15 cellular contexts compared by ENCODE assay signal in the genomic region with DNA sequence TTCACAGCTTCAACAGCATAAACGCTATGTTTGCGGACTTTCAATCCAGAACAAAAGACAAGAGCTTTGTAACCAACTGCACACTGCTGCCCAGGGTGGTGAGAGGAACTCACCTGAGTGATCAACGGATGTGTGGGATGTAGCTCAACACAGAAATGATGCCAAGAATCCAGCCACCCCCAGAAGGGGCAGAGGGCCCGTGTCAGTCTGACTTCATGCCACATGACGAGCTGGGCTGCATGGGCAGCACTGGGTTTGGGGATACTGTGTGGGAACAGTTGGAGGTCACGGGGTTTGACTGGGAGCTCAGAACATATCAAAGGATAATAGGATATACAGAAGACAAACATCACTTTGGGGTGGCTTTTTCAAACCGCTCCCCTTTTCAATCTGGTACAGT.
DNase-seq lines count a peak whose midpoint lies in the region; ATAC-seq and TF ChIP-seq lines count a peak whose summit lies in the region.
"Had no signal": no experiment of that assay in that cellular context is flagged by ENCODE, and none has a peak within 500 bp of the region (broad histone marks: within the 10 kb centered on the region; RNA-seq: fewer than 3 reads in every experiment).

No MANE protein-coding gene starts in this region.

- TF ChIP-seq CTCF in heart left ventricle (IDR thresholded peaks at IDR 0.05), result no peak
- no peak for TF ChIP-seq CTCF in tibial nerve (IDR thresholded peaks at IDR 0.05)

- H3K27me3 Mint-ChIP-seq in naive thymus-derived CD4-positive, alpha-beta T cell, result no peaks in the 10 kb centered on the region
- H3K27me3 Mint-ChIP-seq: activated B cell treated with CpG ODN at 0.5 μM for 24 hours had no signal

- H3K4me2 ChIP-seq in mesendoderm (ENCODE audit: low read length), result no peak overlapping the region

- H3K79me1 ChIP-seq in mesendoderm (ENCODE audit: low read length), result no peaks in the 10 kb centered on the region

- peak overlapping the region in 8 of 9 donors; percentile 70 to 94 (median 84) for H3K27ac Mint-ChIP-seq in naive thymus-derived CD4-positive, alpha-beta T cell
- H3K27ac Mint-ChIP-seq: activated B cell treated with CpG ODN at 0.5 μM for 24 hours had no signal

- no peak overlapping the region for H3K18ac ChIP-seq in mesendoderm (ENCODE audit: low read length)

- intact Hi-C loops in heart left ventricle (cut with DNase I) (no loop called here), Right ventricle myocardium inferior (cut with DNase I) (no loop called here)
- intact Hi-C loops in naive thymus-derived CD4-positive, alpha-beta T cell (cut with micrococcal nuclease), result loop anchor here in 1 of 2 donors (2.0 to 10.0 kb wide), 2 partner anchors 14 to 430 kb away; a partner anchor contains a TSS

- no peak overlapping the region for H4K8ac ChIP-seq in mesendoderm (ENCODE audit: low read depth, low read length)

- peaks cover 0 to 2% (median 0%) of the 10 kb centered on the region in 11 donors for H3K9me3 Mint-ChIP-seq in naive thymus-derived CD4-positive, alpha-beta T cell
- H3K9me3 Mint-ChIP-seq: activated B cell treated with CpG ODN at 0.5 μM for 24 hours; activated T-cell treated with anti-CD3 and anti-CD28 coated beads, Interleukin-2, amount 50 U/mL, for 4 hours had no signal

- no peak overlapping the region for H4K5ac ChIP-seq in mesendoderm (ENCODE audit: low read length)

- no peak overlapping the region for H2BK120ac ChIP-seq in mesendoderm (ENCODE audit: low read depth, low read length)

- POLR2A ChIA-PET in naive thymus-derived CD4-positive, alpha-beta T cell (lab: Charles Lee), result no interaction called here

- H3K4me1 Mint-ChIP-seq in naive thymus-derived CD4-positive, alpha-beta T cell, result peaks cover 27 to 90% (median 80%) of the 10 kb centered on the region in 7 donors
- H3K4me1 Mint-ChIP-seq: activated B cell treated with CpG ODN at 0.5 μM for 24 hours had no signal

- H3K4me1 ChIP-seq in heart left ventricle, result peaks cover 0 to 72% (median 44%) of the 10 kb centered on the region in 12 donors
- H3K4me1 ChIP-seq in naive thymus-derived CD4-positive, alpha-beta T cell (ENCODE audit: control insufficient read depth in 2 of 2, insufficient read depth in 2 of 2, low read length in 2 of 2), result peaks cover 33 to 34% of the 10 kb centered on the region in 2 donors
- peaks cover 0 to 58% (median 26%) of the 10 kb centered on the region in 4 donors for H3K4me1 ChIP-seq in tibial nerve
- peaks cover 5% of the 10 kb centered on the region for H3K4me1 ChIP-seq in mesendoderm (ENCODE audit: control insufficient read depth, low read depth, low read length)

- no peak overlapping the region for H3K9ac ChIP-seq in mesendoderm (ENCODE audit: low read length)

- CTCF ChIA-PET in naive thymus-derived CD4-positive, alpha-beta T cell (lab: Charles Lee), result interaction anchor here (0.6 kb wide), 2 partner anchors 313 to 1005 kb away, joined by 3 read pairs; no protein-coding TSS in a partner anchor

- H3K23ac ChIP-seq in mesendoderm (ENCODE audit: low read length), result no peak overlapping the region

- WGBS in heart left ventricle, 4 donors, result 85 to 91% (median 88%) methylated on average over 7 of the region's 7 CpGs
- 73 to 92% (median 82%) methylated on average over 7 of the region's 7 CpGs for WGBS in adipose tissue, 3 donors
- WGBS in tibial nerve, 2 donors, result 78 to 79% methylated on average over 7 of the region's 7 CpGs
- no CpG with 5 or more reads among the region's 7 CpGs for WGBS in mesendoderm (ENCODE audit: extremely low coverage, insufficient coverage, low lambda C conversion rate)

- no peak overlapping the region for H3K56ac ChIP-seq in mesendoderm (ENCODE audit: low read length)

- H3K27me3 ChIP-seq in heart left ventricle (no peaks in the 10 kb centered on the region), tibial nerve (no peaks in the 10 kb centered on the region), mesendoderm (ENCODE audit: insufficient read depth, low read length, poor library complexity) (no peaks in the 10 kb centered on the region)
- no peaks in the 10 kb centered on the region for H3K27me3 ChIP-seq in naive thymus-derived CD4-positive, alpha-beta T cell (ENCODE audit: control insufficient read depth in 2 of 2, insufficient read depth in 2 of 2, low read length in 2 of 2)
- H3K27me3 ChIP-seq: body of pancreas had no signal

- no peak for TF ChIP-seq EP300 in tibial nerve (IDR thresholded peaks at IDR 0.05)

- ATAC-seq in heart left ventricle (no peak), Right ventricle myocardium inferior (no peak), GM18858 (IDR thresholded peaks at IDR 0.05; ENCODE audit: unreplicated experiment) (no peak)
- no peak for ATAC-seq in naive thymus-derived CD4-positive, alpha-beta T cell
- ATAC-seq: body of pancreas had no signal

- H3K79me2 ChIP-seq in mesendoderm (ENCODE audit: control insufficient read depth, insufficient read depth, low read length), result no peaks in the 10 kb centered on the region

- DNase-seq in heart left ventricle (no peak), Right ventricle myocardium inferior (ENCODE audit: missing footprints) (no peak), tibial nerve (ENCODE audit: low spot score in 2 of 2) (no peak), mesendoderm (no peak), NOMO-1 treated with DMSO at 0.1 percent for 48 hours (lab: John Stamatoyannopoulos, UW; ENCODE audit: unreplicated experiment) (no peak)
- DNase-seq in naive thymus-derived CD4-positive, alpha-beta T cell, result no peak
- DNase-seq: activated B cell treated with CpG ODN at 0.5 μM for 24 hours; activated T-cell treated with anti-CD3 and anti-CD28 coated beads, Interleukin-2, amount 50 U/mL, for 4 hours; body of pancreas; DND-41; MM.1S; NCI-H226; small intestine had no signal

- H2BK5ac ChIP-seq in mesendoderm (ENCODE audit: low read length), result no peak overlapping the region

- no peak overlapping the region for H3K4me3 ChIP-seq in heart left ventricle
- no peak overlapping the region for H3K4me3 ChIP-seq in naive thymus-derived CD4-positive, alpha-beta T cell (ENCODE audit: low read length)
- no peak overlapping the region for H3K4me3 ChIP-seq in tibial nerve
- H3K4me3 ChIP-seq in mesendoderm (ENCODE audit: low read length), result no peak overlapping the region
- H3K4me3 ChIP-seq: body of pancreas had no signal

- H2AK5ac ChIP-seq in mesendoderm (ENCODE audit: low read length), result no peak overlapping the region

- peak overlapping the region in 5 of 10 donors; percentile 38 to 66 (median 63) for H3K4me3 Mint-ChIP-seq in naive thymus-derived CD4-positive, alpha-beta T cell
- H3K4me3 Mint-ChIP-seq: activated B cell treated with CpG ODN at 0.5 μM for 24 hours had no signal

- H3K36me3 ChIP-seq in heart left ventricle (peaks cover 0 to 69% (median 24%) of the 10 kb centered on the region in 9 donors), tibial nerve (peaks cover 0 to 10% (median 0%) of the 10 kb centered on the region in 3 donors), mesendoderm (ENCODE audit: control insufficient read depth, insufficient read depth, low read length) (peaks cover 2% of the 10 kb centered on the region)
- H3K36me3 ChIP-seq in naive thymus-derived CD4-positive, alpha-beta T cell (ENCODE audit: control insufficient read depth in 2 of 3, insufficient read depth in 3 of 3, low read length in 3 of 3), result peaks cover 13 to 83% (median 57%) of the 10 kb centered on the region in 3 experiments

- H3K4ac ChIP-seq in mesendoderm (ENCODE audit: low read depth, low read length), result no peak overlapping the region

- TF ChIP-seq POLR2A in heart left ventricle (IDR thresholded peaks at IDR 0.05) (no peak), tibial nerve (IDR thresholded peaks at IDR 0.05) (no peak)

- no peak overlapping the region for H2BK15ac ChIP-seq in mesendoderm (replicated peaks; ENCODE audit: low read depth)

- peaks cover 24 to 77% (median 55%) of the 10 kb centered on the region in 5 donors for H3K36me3 Mint-ChIP-seq in naive thymus-derived CD4-positive, alpha-beta T cell

- H3K9me3 ChIP-seq in heart left ventricle (no peaks in the 10 kb centered on the region), tibial nerve (no peaks in the 10 kb centered on the region)
- no peaks in the 10 kb centered on the region for H3K9me3 ChIP-seq in naive thymus-derived CD4-positive, alpha-beta T cell (ENCODE audit: control insufficient read depth in 2 of 3, low read length in 3 of 3)
- H3K9me3 ChIP-seq: body of pancreas had no signal

- H3K27ac ChIP-seq in heart left ventricle, result peak overlapping the region; percentile 37 to 91 (median 80)
- peak overlapping the region; percentile 65 for H3K27ac ChIP-seq in adipose tissue (ENCODE audit: low read depth, low read length)
- no peak overlapping the region for H3K27ac ChIP-seq in naive thymus-derived CD4-positive, alpha-beta T cell (ENCODE audit: low read depth, low read length)
- H3K27ac ChIP-seq in tibial nerve, result peak overlapping the region in 3 of 4 donors; percentile 60 to 88 (median 65)
- H3K27ac ChIP-seq in mesendoderm (ENCODE audit: low read depth, low read length), result no peak overlapping the region

Comparison
In these comparisons a context has a peak if more than half of its experiments do, and no peak if none do; other contexts are left out.
1. H3K27ac ChIP-seq: peak in heart left ventricle (12 of 12), adipose tissue (single experiment) and tibial nerve (3 of 4); none in naive thymus-derived CD4-positive, alpha-beta T cell (single experiment) and mesendoderm (single experiment).